2 cellular contexts compared by ENCODE assay signal in the genomic region with DNA sequence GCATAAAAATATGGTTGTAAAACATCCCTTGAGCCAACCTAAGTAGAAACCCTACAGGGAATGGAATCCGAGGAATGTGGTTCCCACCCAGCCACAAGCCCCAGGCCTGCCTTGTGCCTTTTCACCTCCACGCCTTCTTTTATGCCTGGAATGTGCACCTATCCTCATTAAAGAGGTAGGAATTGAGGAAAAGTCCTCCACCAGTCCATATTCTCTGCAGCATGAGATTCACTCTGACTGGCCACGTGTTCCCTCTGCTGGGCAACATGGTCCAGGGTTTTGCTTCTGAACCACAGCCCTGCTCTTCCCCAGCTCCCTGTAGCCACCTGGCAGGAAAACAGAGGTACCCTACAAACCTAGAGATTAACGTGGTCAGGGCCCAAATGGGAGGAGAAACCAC.
TF ChIP-seq lines count a peak whose summit lies in the region.

No MANE protein-coding gene starts in this region.

TF ChIP-seq in H1, 55 proteins besides CTCF, POLR2A, EP300 and RAD21:
- no peak for TF ChIP-seq SAP30 (IDR thresholded peaks at IDR 0.05; ENCODE audit: insufficient read depth, insufficient replicate concordance, low read length)
- no peak for TF ChIP-seq BCL11A (IDR thresholded peaks at IDR 0.05; ENCODE audit: low read depth in 2 of 2, low read length in 2 of 2)
- 0 out of 2 replicates have a peak, but pooled peaks have one; percentile 68 for TF ChIP-seq SP1 (IDR thresholded peaks at IDR 0.05; ENCODE audit: low read depth, low read length)
- TF ChIP-seq MAX (IDR thresholded peaks at IDR 0.05), result peak; percentile 90
- no peak for TF ChIP-seq CTBP2 (IDR thresholded peaks at IDR 0.05; ENCODE audit: borderline replicate concordance, insufficient read depth, insufficient read length, low read length)
- TF ChIP-seq YY1 (IDR thresholded peaks at IDR 0.05; ENCODE audit: low read depth, low read length), result no peak
- peak; percentile 46 to 73; a peak in 2 of 4 replicates for TF ChIP-seq HDAC2 (IDR thresholded peaks at IDR 0.05; ENCODE audit: borderline replicate concordance in 1 of 2, low read depth in 2 of 2, low read length in 2 of 2)
- no peak for TF ChIP-seq POU5F1 (IDR thresholded peaks at IDR 0.05; ENCODE audit: low read depth, low read length)
- TF ChIP-seq E2F6 (IDR thresholded peaks at IDR 0.05), result peak; percentile 89
- no peak for TF ChIP-seq GTF2F1 (IDR thresholded peaks at IDR 0.05; ENCODE audit: borderline replicate concordance, low read depth, low read length)
- TF ChIP-seq, protein P1, sequence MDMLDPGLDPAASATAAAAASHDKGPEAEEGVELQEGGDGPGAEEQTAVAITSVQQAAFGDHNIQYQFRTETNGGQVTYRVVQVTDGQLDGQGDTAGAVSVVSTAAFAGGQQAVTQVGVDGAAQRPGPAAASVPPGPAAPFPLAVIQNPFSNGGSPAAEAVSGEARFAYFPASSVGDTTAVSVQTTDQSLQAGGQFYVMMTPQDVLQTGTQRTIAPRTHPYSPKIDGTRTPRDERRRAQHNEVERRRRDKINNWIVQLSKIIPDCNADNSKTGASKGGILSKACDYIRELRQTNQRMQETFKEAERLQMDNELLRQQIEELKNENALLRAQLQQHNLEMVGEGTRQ (IDR thresholded peaks at IDR 0.05; ENCODE audit: low read length), result peak; percentile 39
- no peak for TF ChIP-seq SP2 (IDR thresholded peaks at IDR 0.05; ENCODE audit: low read length)
- no peak for TF ChIP-seq CREB1 (IDR thresholded peaks at IDR 0.05)
- TF ChIP-seq ASH2L (IDR thresholded peaks at IDR 0.05; ENCODE audit: low read length), result peak; percentile 59
- TF ChIP-seq RBBP5 (IDR thresholded peaks at IDR 0.05; ENCODE audit: borderline replicate concordance, low read depth, low read length), result 0 out of 2 replicates have a peak, but pooled peaks have one; percentile 51
- peak; percentile 16; the same call in 1 of the 2 replicates for TF ChIP-seq TBP (IDR thresholded peaks at IDR 0.05; ENCODE audit: low read depth, low read length)
- peak; percentile 99 for TF ChIP-seq TEAD4 (IDR thresholded peaks at IDR 0.05; ENCODE audit: low read depth, low read length)
- 0 out of 2 replicates have a peak, but pooled peaks have one; percentile 21 for TF ChIP-seq TCF12 (IDR thresholded peaks at IDR 0.05; ENCODE audit: low read depth, low read length)
- TF ChIP-seq CHD2 (IDR thresholded peaks at IDR 0.05; ENCODE audit: low read length), result peak; percentile 49; the same call in 1 of the 2 replicates

TF ChIP-seq in GM12891, 5 proteins besides CTCF, POLR2A, EP300 and RAD21:
- no peak for TF ChIP-seq POLR2AphosphoS5 (IDR thresholded peaks at IDR 0.05; ENCODE audit: low read depth, low read length)
- no peak for TF ChIP-seq TAF1 (IDR thresholded peaks at IDR 0.05; ENCODE audit: low read depth, low read length)
- no peak for TF ChIP-seq SPI1 (IDR thresholded peaks at IDR 0.05; ENCODE audit: low read depth, low read length)
- TF ChIP-seq POU2F2 (IDR thresholded peaks at IDR 0.05; ENCODE audit: low read depth, low read length), result no peak
- no peak for TF ChIP-seq PAX5 (IDR thresholded peaks at IDR 0.05; ENCODE audit: insufficient read depth, low read length, severe bottlenecking)
